ENCODE assay signal across 8 cellular contexts in genomic region chr7:75914655-75915415, GRCh38. TPM values are rescaled to one million over a fixed set of nuclear protein-coding genes. Genes with fewer than 3 reads are reported as not detected.
DNase-seq lines count a peak whose midpoint lies in the region; ATAC-seq and TF ChIP-seq lines count a peak whose summit lies in the region.

TSS of gene POR (plus strand) at chr7:75915155. CDS start at chr7:75954002, 38,847 bp downstream.

- H3K36me3 Mint-ChIP-seq in activated T-helper 2 cell treated with anti-CD3 and anti-CD28 coated beads, Interferon-gamma antibody, Interleukin-2, Interleukin-4, amounts not matched to agents 10 μg/mL and 5 μg/mL and 100 μg/mL, durations not matched to agents 14 hours and 24 hours and 36 hours (ENCODE audit: low read depth) = no peaks in the 10 kb centered on the region
- H3K36me3 Mint-ChIP-seq in natural killer cell treated with Interleukin-12 subunit alpha and Interleukin-12 subunit beta and Interleukin-15 and Interleukin-18, amount 100 ng/mL, for 72 hours = no peaks in the 10 kb centered on the region

- H3K4me3 Mint-ChIP-seq in activated T-helper 2 cell treated with anti-CD3 and anti-CD28 coated beads, Interferon-gamma antibody, Interleukin-2, Interleukin-4, amounts not matched to agents 10 μg/mL and 5 μg/mL and 100 μg/mL, durations not matched to agents 14 hours and 24 hours and 36 hours (ENCODE audit: low read depth) = peak within 1 kb of the TSS; percentile 87
- peak within 1 kb of the TSS; percentile 91 for H3K4me3 Mint-ChIP-seq in natural killer cell treated with Interleukin-12 subunit alpha and Interleukin-12 subunit beta and Interleukin-15 and Interleukin-18, amount 100 ng/mL, for 72 hours

- DNase-seq in EH (ENCODE audit: low read depth) (peak; percentile 89), GOT3 (lab: John Stamatoyannopoulos, UW) (peak; percentile 92), LNCaP clone FGC (ENCODE audit: low read depth) (peak; percentile 68), RPMI8226 (peak; percentile 98), fibroblast of mammary gland (ENCODE audit: low read depth) (peak; percentile 85)
- DNase-seq in activated T-helper 2 cell treated with anti-CD3 and anti-CD28 coated beads, Interferon-gamma antibody, Interleukin-2, Interleukin-4, amounts not matched to agents 10 μg/mL and 5 μg/mL and 100 μg/mL, durations not matched to agents 14 hours and 24 hours and 36 hours (ENCODE audit: low spot score) = peak; percentile 97
- DNase-seq in natural killer cell treated with Interleukin-12 subunit alpha and Interleukin-12 subunit beta and Interleukin-15 and Interleukin-18, amount 100 ng/mL, for 72 hours (ENCODE audit: low spot score) = peak; percentile 98
- DNase-seq in stimulated activated naive CD4-positive, alpha-beta T cell treated with Interleukin-2 at 50 U/mL for 16 hours (lab: John Stamatoyannopoulos, UW) = peak; percentile 94

- H3K4me3 ChIP-seq in LNCaP clone FGC (ENCODE audit: low read depth, low read length) (peak within 1 kb of the TSS; percentile 98), fibroblast of mammary gland (ENCODE audit: control insufficient read depth, low read depth, low read length) (peak within 1 kb of the TSS; percentile 92)

- peak; percentile 99 for ATAC-seq in natural killer cell treated with Interleukin-12 subunit alpha and Interleukin-12 subunit beta and Interleukin-15 and Interleukin-18, amount 100 ng/mL, for 72 hours

- H3K27ac Mint-ChIP-seq in activated T-helper 2 cell treated with anti-CD3 and anti-CD28 coated beads, Interferon-gamma antibody, Interleukin-2, Interleukin-4, amounts not matched to agents 10 μg/mL and 5 μg/mL and 100 μg/mL, durations not matched to agents 14 hours and 24 hours and 36 hours = peak within 1 kb of the TSS; percentile 80
- H3K27ac Mint-ChIP-seq in natural killer cell treated with Interleukin-12 subunit alpha and Interleukin-12 subunit beta and Interleukin-15 and Interleukin-18, amount 100 ng/mL, for 72 hours = peak within 1 kb of the TSS; percentile 71 to 93

- peaks cover 15% of the 10 kb centered on the region for H3K4me1 Mint-ChIP-seq in activated T-helper 2 cell treated with anti-CD3 and anti-CD28 coated beads, Interferon-gamma antibody, Interleukin-2, Interleukin-4, amounts not matched to agents 10 μg/mL and 5 μg/mL and 100 μg/mL, durations not matched to agents 14 hours and 24 hours and 36 hours (ENCODE audit: low read depth)
- H3K4me1 Mint-ChIP-seq in natural killer cell treated with Interleukin-12 subunit alpha and Interleukin-12 subunit beta and Interleukin-15 and Interleukin-18, amount 100 ng/mL, for 72 hours (ENCODE audit: low read depth in 2 of 2) = peaks cover 23 to 31% of the 10 kb centered on the region in 2 donors

- TF ChIP-seq CTCF in LNCaP clone FGC (IDR thresholded peaks at IDR 0.05; ENCODE audit: control insufficient read depth, extremely low read depth, insufficient read depth) (no peak), fibroblast of mammary gland (conservative IDR thresholded peaks at IDR 0.05; ENCODE audit: control insufficient read depth, insufficient read depth, low read depth, low read length) (no peak)

- intact Hi-C loops in activated T-helper 2 cell treated with anti-CD3 and anti-CD28 coated beads, Interferon-gamma antibody, Interleukin-2, Interleukin-4, amounts not matched to agents 10 μg/mL and 5 μg/mL and 100 μg/mL, durations not matched to agents 14 hours and 24 hours and 36 hours (cut with micrococcal nuclease) = loop anchor here (1.0 to 5.0 kb wide), 4 partner anchors 35 to 178 kb away; partner anchors contain the start of gene HIP1

- no peaks in the 10 kb centered on the region for H3K9me3 Mint-ChIP-seq in activated T-helper 2 cell treated with anti-CD3 and anti-CD28 coated beads, Interferon-gamma antibody, Interleukin-2, Interleukin-4, amounts not matched to agents 10 μg/mL and 5 μg/mL and 100 μg/mL, durations not matched to agents 14 hours and 24 hours and 36 hours
- no peaks in the 10 kb centered on the region for H3K9me3 Mint-ChIP-seq in natural killer cell treated with Interleukin-12 subunit alpha and Interleukin-12 subunit beta and Interleukin-15 and Interleukin-18, amount 100 ng/mL, for 72 hours

- no peaks in the 10 kb centered on the region for H3K27me3 Mint-ChIP-seq in activated T-helper 2 cell treated with anti-CD3 and anti-CD28 coated beads, Interferon-gamma antibody, Interleukin-2, Interleukin-4, amounts not matched to agents 10 μg/mL and 5 μg/mL and 100 μg/mL, durations not matched to agents 14 hours and 24 hours and 36 hours (ENCODE audit: low read depth)
- no peaks in the 10 kb centered on the region for H3K27me3 Mint-ChIP-seq in natural killer cell treated with Interleukin-12 subunit alpha and Interleukin-12 subunit beta and Interleukin-15 and Interleukin-18, amount 100 ng/mL, for 72 hours

RNA-seq across cellular contexts. Expression of gene POR, which starts in this region (rescaled TPM):
- total RNA-seq in activated T-helper 2 cell treated with anti-CD3 and anti-CD28 coated beads, Interferon-gamma antibody, Interleukin-2, Interleukin-4, amounts not matched to agents 10 μg/mL and 5 μg/mL and 100 μg/mL, durations not matched to agents 14 hours and 24 hours and 36 hours = 105 and 106 TPM in 2 replicates
- 100 to 1,000 TPM; 112 to 164 TPM for total RNA-seq in natural killer cell treated with Interleukin-12 subunit alpha and Interleukin-12 subunit beta and Interleukin-15 and Interleukin-18, amount 100 ng/mL, for 72 hours

Comparison
In these comparisons a context has a peak if more than half of its experiments do, and no peak if none do; other contexts are left out.
1. Peak in every context shown above with its lines: DNase-seq, ATAC-seq and H3K4me3 ChIP-seq.